Comparison of ENCODE assay signal across 1 cellular context in genomic region chr4:12924728-12925320, GRCh38.
TF ChIP-seq lines count a peak whose summit lies in the region.

No MANE protein-coding gene starts in this region.

TF ChIP-seq in HepG2, 621 proteins besides CTCF, POLR2A, EP300 and RAD21 (continued from another document and continues in another):
- TF ChIP-seq AHDC1 (CRISPR knock-in tag; IDR thresholded peaks at IDR 0.05; ENCODE audit: borderline replicate concordance) (peak; percentile 77; the same call in 1 of the 2 replicates), PHF21A (CRISPR knock-in tag; IDR thresholded peaks at IDR 0.05) (peak; percentile 69), MIER3 (CRISPR knock-in tag; IDR thresholded peaks at IDR 0.05; ENCODE audit: borderline replicate concordance) (peak; percentile 54; the same call in 1 of the 2 replicates), NR2F6 (IDR thresholded peaks at IDR 0.05) (no peak; the same call in 1 of the 2 replicates), NR2F6 (CRISPR knock-in tag; IDR thresholded peaks at IDR 0.05) (peak; percentile 21; the same call in 1 of the 2 replicates), SIN3B (IDR thresholded peaks at IDR 0.05; ENCODE audit: low read length) (no peak), FOXJ3 (CRISPR knock-in tag; IDR thresholded peaks at IDR 0.05; ENCODE audit: borderline replicate concordance) (peak; percentile 52; the same call in 1 of the 2 replicates), FOXA1 (IDR thresholded peaks at IDR 0.05) (no peak), FOXA1 (CRISPR knock-in tag; IDR thresholded peaks at IDR 0.05) (0 out of 2 replicates have a peak, but pooled peaks have one; percentile 12), FOSL2 (CRISPR knock-in tag; IDR thresholded peaks at IDR 0.05) (0 out of 2 replicates have a peak, but pooled peaks have one; percentile 12), ZNF614 (CRISPR knock-in tag; IDR thresholded peaks at IDR 0.05; ENCODE audit: borderline replicate concordance) (peak; percentile 57; the same call in 1 of the 2 replicates), TFAP4 (IDR thresholded peaks at IDR 0.05; ENCODE audit: borderline replicate concordance, low read depth) (peak; percentile 37; the same call in 1 of the 2 replicates), HINFP (CRISPR knock-in tag; IDR thresholded peaks at IDR 0.05; ENCODE audit: low read depth) (no peak), HMG20A (CRISPR knock-in tag; IDR thresholded peaks at IDR 0.05; ENCODE audit: borderline replicate concordance) (peak; percentile 76; the same call in 1 of the 2 replicates), ZNF331 (CRISPR knock-in tag; IDR thresholded peaks at IDR 0.05) (0 out of 2 replicates have a peak, but pooled peaks have one; percentile 13), ETV5 (CRISPR knock-in tag; IDR thresholded peaks at IDR 0.05; ENCODE audit: borderline replicate concordance) (peak; percentile 15; the same call in 1 of the 2 replicates), HDAC2 (CRISPR knock-in tag; IDR thresholded peaks at IDR 0.05) (peak; percentile 81), ZNF709 (CRISPR knock-in tag; IDR thresholded peaks at IDR 0.05) (no peak), GFI1 (CRISPR knock-in tag; IDR thresholded peaks at IDR 0.05; ENCODE audit: borderline replicate concordance) (peak; percentile 96), CHD4 (IDR thresholded peaks at IDR 0.05; ENCODE audit: borderline replicate concordance, low read length) (peak; percentile 66; the same call in 1 of the 2 replicates), NCOR1 (IDR thresholded peaks at IDR 0.05; ENCODE audit: borderline replicate concordance, low read length) (peak; percentile 82; the same call in 1 of the 2 replicates), RARA (CRISPR knock-in tag; IDR thresholded peaks at IDR 0.05) (peak; percentile 74), KLF11 (CRISPR knock-in tag; IDR thresholded peaks at IDR 0.05) (no peak), HOMEZ (CRISPR knock-in tag; IDR thresholded peaks at IDR 0.05; ENCODE audit: low read depth) (peak; percentile 91), HNF4G (IDR thresholded peaks at IDR 0.05; ENCODE audit: borderline replicate concordance, low read depth, low read length) (peak; percentile 82), HNF4G (CRISPR knock-in tag; IDR thresholded peaks at IDR 0.05; ENCODE audit: borderline replicate concordance, low read depth) (peak; percentile 40; the same call in 1 of the 2 replicates), ZBTB20 (CRISPR knock-in tag; IDR thresholded peaks at IDR 0.05; ENCODE audit: borderline replicate concordance, low read depth) (peak; percentile 66; the same call in 1 of the 2 replicates)
- TF ChIP-seq, protein P1, sequence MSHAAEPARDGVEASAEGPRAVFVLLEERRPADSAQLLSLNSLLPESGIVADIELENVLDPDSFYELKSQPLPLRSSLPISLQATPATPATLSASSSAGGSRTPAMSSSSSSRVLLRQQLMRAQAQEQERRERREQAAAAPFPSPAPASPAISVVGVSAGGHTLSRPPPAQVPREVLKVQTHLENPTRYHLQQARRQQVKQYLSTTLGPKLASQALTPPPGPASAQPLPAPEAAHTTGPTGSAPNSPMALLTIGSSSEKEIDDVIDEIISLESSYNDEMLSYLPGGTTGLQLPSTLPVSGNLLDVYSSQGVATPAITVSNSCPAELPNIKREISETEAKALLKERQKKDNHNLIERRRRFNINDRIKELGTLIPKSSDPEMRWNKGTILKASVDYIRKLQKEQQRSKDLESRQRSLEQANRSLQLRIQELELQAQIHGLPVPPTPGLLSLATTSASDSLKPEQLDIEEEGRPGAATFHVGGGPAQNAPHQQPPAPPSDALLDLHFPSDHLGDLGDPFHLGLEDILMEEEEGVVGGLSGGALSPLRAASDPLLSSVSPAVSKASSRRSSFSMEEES (CRISPR knock-in tag; IDR thresholded peaks at IDR 0.05) = 0 out of 2 replicates have a peak, but pooled peaks have one; percentile 34
- TF ChIP-seq, protein P2, sequence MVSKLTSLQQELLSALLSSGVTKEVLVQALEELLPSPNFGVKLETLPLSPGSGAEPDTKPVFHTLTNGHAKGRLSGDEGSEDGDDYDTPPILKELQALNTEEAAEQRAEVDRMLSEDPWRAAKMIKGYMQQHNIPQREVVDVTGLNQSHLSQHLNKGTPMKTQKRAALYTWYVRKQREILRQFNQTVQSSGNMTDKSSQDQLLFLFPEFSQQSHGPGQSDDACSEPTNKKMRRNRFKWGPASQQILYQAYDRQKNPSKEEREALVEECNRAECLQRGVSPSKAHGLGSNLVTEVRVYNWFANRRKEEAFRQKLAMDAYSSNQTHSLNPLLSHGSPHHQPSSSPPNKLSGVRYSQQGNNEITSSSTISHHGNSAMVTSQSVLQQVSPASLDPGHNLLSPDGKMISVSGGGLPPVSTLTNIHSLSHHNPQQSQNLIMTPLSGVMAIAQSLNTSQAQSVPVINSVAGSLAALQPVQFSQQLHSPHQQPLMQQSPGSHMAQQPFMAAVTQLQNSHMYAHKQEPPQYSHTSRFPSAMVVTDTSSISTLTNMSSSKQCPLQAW (CRISPR knock-in tag; IDR thresholded peaks at IDR 0.05) = 0 out of 2 replicates have a peak, but pooled peaks have one; percentile 69
- TF ChIP-seq, protein P3, sequence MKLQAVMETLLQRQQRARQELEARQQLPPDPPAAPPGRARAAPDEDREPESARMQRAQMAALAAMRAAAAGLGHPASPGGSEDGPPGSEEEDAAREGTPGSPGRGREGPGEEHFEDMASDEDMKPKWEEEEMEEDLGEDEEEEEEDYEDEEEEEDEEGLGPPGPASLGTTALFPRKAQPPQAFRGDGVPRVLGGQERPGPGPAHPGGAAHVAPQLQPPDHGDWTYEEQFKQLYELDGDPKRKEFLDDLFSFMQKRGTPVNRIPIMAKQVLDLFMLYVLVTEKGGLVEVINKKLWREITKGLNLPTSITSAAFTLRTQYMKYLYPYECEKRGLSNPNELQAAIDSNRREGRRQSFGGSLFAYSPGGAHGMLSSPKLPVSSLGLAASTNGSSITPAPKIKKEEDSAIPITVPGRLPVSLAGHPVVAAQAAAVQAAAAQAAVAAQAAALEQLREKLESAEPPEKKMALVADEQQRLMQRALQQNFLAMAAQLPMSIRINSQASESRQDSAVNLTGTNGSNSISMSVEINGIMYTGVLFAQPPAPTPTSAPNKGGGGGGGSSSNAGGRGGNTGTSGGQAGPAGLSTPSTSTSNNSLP (IDR thresholded peaks at IDR 0.05; ENCODE audit: low read depth, low read length) = peak; percentile 61; the same call in 1 of the 2 replicates
- TF ChIP-seq, protein P4, sequence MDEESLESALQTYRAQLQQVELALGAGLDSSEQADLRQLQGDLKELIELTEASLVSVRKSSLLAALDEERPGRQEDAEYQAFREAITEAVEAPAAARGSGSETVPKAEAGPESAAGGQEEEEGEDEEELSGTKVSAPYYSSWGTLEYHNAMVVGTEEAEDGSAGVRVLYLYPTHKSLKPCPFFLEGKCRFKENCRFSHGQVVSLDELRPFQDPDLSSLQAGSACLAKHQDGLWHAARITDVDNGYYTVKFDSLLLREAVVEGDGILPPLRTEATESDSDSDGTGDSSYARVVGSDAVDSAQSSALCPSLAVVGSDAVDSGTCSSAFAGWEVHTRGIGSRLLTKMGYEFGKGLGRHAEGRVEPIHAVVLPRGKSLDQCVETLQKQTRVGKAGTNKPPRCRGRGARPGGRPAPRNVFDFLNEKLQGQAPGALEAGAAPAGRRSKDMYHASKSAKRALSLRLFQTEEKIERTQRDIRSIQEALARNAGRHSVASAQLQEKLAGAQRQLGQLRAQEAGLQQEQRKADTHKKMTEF (CRISPR knock-in tag; IDR thresholded peaks at IDR 0.05) = peak; percentile 52; the same call in 1 of the 2 replicates
- TF ChIP-seq, protein P5, sequence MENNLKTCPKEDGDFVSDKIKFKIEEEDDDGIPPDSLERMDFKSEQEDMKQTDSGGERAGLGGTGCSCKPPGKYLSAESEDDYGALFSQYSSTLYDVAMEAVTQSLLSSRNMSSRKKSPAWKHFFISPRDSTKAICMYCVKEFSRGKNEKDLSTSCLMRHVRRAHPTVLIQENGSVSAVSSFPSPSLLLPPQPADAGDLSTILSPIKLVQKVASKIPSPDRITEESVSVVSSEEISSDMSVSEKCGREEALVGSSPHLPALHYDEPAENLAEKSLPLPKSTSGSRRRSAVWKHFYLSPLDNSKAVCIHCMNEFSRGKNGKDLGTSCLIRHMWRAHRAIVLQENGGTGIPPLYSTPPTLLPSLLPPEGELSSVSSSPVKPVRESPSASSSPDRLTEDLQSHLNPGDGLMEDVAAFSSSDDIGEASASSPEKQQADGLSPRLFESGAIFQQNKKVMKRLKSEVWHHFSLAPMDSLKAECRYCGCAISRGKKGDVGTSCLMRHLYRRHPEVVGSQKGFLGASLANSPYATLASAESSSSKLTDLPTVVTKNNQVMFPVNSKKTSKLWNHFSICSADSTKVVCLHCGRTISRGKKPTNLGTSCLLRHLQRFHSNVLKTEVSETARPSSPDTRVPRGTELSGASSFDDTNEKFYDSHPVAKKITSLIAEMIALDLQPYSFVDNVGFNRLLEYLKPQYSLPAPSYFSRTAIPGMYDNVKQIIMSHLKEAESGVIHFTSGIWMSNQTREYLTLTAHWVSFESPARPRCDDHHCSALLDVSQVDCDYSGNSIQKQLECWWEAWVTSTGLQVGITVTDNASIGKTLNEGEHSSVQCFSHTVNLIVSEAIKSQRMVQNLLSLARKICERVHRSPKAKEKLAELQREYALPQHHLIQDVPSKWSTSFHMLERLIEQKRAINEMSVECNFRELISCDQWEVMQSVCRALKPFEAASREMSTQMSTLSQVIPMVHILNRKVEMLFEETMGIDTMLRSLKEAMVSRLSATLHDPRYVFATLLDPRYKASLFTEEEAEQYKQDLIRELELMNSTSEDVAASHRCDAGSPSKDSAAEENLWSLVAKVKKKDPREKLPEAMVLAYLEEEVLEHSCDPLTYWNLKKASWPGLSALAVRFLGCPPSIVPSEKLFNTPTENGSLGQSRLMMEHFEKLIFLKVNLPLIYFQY (CRISPR knock-in tag; IDR thresholded peaks at IDR 0.05; ENCODE audit: borderline replicate concordance) = peak; percentile 77; the same call in 1 of the 2 replicates
- TF ChIP-seq, protein P6, sequence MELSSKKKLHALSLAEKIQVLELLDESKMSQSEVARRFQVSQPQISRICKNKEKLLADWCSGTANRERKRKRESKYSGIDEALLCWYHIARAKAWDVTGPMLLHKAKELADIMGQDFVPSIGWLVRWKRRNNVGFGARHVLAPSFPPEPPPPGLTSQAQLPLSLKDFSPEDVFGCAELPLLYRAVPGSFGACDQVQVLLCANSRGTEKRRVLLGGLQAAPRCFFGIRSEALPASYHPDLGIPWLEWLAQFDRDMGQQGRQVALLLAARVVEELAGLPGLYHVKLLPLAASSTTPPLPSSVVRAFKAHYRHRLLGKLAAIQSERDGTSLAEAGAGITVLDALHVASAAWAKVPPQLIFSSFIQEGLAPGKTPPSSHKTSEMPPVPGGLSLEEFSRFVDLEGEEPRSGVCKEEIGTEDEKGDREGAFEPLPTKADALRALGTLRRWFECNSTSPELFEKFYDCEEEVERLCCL (CRISPR knock-in tag; IDR thresholded peaks at IDR 0.05; ENCODE audit: borderline replicate concordance) = no peak
